In genomic region chr4:138967313-138967712, GRCh38 we compare ENCODE assay signal across 1 cellular context.
A peak's percentile ranks its signal among the peaks of the same experiment; 100 is the strongest.
TF ChIP-seq lines count a peak whose summit lies in the region.

No MANE protein-coding gene starts in this region.

TF ChIP-seq in GM12878, 131 proteins besides CTCF, POLR2A, EP300 and RAD21 (continued from another document):
- TF ChIP-seq ZNF687 (IDR thresholded peaks at IDR 0.05) (0 out of 2 replicates have a peak, but pooled peaks have one; percentile 16), BACH1 (IDR thresholded peaks at IDR 0.05; ENCODE audit: borderline replicate concordance) (peak; percentile 58; the same call in 1 of the 2 replicates), YBX1 (IDR thresholded peaks at IDR 0.05) (no peak), NR2F1 (conservative IDR thresholded peaks at IDR 0.05) (peak; percentile 100)
